Comparison of ENCODE assay signal across 18 cellular contexts in the genomic region with DNA sequence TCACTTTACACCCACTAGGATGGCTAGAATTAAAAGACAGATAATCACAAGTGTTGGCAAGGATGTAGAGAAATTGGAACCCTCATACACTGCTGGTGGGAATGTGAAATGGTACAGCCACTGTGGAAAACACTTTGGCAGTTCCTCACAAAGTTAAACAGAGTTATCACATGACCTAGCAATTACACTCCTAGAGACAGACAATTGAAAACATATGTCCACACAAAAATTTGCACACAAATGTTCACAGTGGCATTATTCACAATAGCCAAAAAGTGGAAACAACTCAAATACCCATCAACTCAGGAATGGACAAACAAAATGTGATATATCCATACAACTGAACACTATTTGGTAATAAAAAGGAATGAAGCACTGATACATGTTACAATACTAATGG.
"Had no signal": no experiment of that assay in that cellular context is flagged by ENCODE, and none has a peak within 500 bp of the region (broad histone marks: within the 10 kb centered on the region; RNA-seq: fewer than 3 reads in every experiment).

No MANE protein-coding gene starts in this region.

- H3K36me3 ChIP-seq: adrenal gland, gastrocnemius medialis, upper lobe of right lung, WERI-Rb-1 had no signal

- H3K4me1 ChIP-seq: upper lobe of right lung had no signal

- H3K9me3 ChIP-seq: adrenal gland, gastrocnemius medialis, heart left ventricle, psoas muscle, upper lobe of right lung had no signal

- H3K4me3 ChIP-seq: adrenal gland, gastrocnemius medialis, heart left ventricle, psoas muscle, upper lobe of right lung had no signal

- H3K27ac ChIP-seq: adrenal gland, heart left ventricle, upper lobe of right lung, WERI-Rb-1 had no signal

- H3K27me3 ChIP-seq: adrenal gland, gastrocnemius medialis, heart left ventricle, upper lobe of right lung had no signal

- DNase-seq: activated CD4-positive, alpha-beta T cell treated with anti-CD3 and anti-CD28 coated beads for 1 hour; activated CD8-positive, alpha-beta memory T cell treated with anti-CD3 and anti-CD28 coated beads for 24 hours; activated CD8-positive, alpha-beta memory T cell treated with anti-CD3 and anti-CD28 coated beads, Interleukin-2, amount 50 U/mL, for 48 hours; activated effector memory CD4-positive, alpha-beta T cell treated with anti-CD3 and anti-CD28 coated beads, Interleukin-2, amount 50 U/mL, for 16 hours; activated T-cell treated with anti-CD3 and anti-CD28 coated beads, Interleukin-2, amount 50 U/mL, for 72 hours; adrenal gland; effector CD4-positive, alpha-beta T cell; gastrocnemius medialis; heart left ventricle; immature natural killer cell; mesendoderm; naive thymus-derived CD4-positive, alpha-beta T cell; psoas muscle; right cardiac atrium; stimulated activated CD4-positive, alpha-beta T cell treated with anti-CD3 and anti-CD28 coated beads, Interleukin-4, amount 100 ng/mL, for 24 hours; stimulated activated naive B cell treated with anti-CD40 and anti-IgM and Interleukin-4, amounts not matched to agents 10 μg/mL and 1 μg/mL and 100 μg/mL, for 72 hours; upper lobe of right lung; WERI-Rb-1 had no signal

- ATAC-seq: activated T-cell treated with anti-CD3 and anti-CD28 coated beads, Interleukin-2, amount 50 U/mL, for 72 hours; gastrocnemius medialis; heart left ventricle; naive thymus-derived CD4-positive, alpha-beta T cell; psoas muscle; right cardiac atrium; stimulated activated naive B cell treated with anti-CD40 and anti-IgM and Interleukin-4, amounts not matched to agents 10 μg/mL and 1 μg/mL and 100 μg/mL, for 72 hours; upper lobe of right lung had no signal
